21 cellular contexts compared by ENCODE assay signal in genomic region chr17:11874756-11875155, GRCh38.
DNase-seq lines count a peak whose midpoint lies in the region; ATAC-seq and TF ChIP-seq lines count a peak whose summit lies in the region.
"Had no signal": no experiment of that assay in that cellular context is flagged by ENCODE, and none has a peak within 500 bp of the region (broad histone marks: within the 10 kb centered on the region; RNA-seq: fewer than 3 reads in every experiment).

No MANE protein-coding gene starts in this region.

- no peak for ATAC-seq in lower lobe of right lung
- ATAC-seq: A549 had no signal

- intact Hi-C loops in lower lobe of right lung (cut with DNase I), result no loop called here

- H3K36me3 ChIP-seq in lower lobe of right lung, result no peaks in the 10 kb centered on the region
- H3K36me3 ChIP-seq: BE2C, BLaER1 had no signal

- H3K4me3 Mint-ChIP-seq in neural crest cell, result no peak overlapping the region
- H3K4me3 Mint-ChIP-seq: CD14-positive monocyte; CD4-positive, alpha-beta memory T cell; CD4-positive, CD25-positive, alpha-beta regulatory T cell had no signal

- peak; percentile 45 for DNase-seq in Daoy (ENCODE audit: low read depth)
- peak; percentile 4 for DNase-seq in kidney tubule cell (ENCODE audit: low spot score)
- DNase-seq in neural crest cell (ENCODE audit: low read depth, low spot score), result no peak
- no peak for DNase-seq in AG08395 (ENCODE audit: low spot score)
- DNase-seq in lower lobe of right lung, result no peak
- DNase-seq: BE2C; C1 segment of cervical spinal cord; CD4-positive, alpha-beta memory T cell; CD4-positive, CD25-positive, alpha-beta regulatory T cell; CD8-positive, alpha-beta memory T cell; COR-L47; DMS 273 treated with DMSO at 0.1 percent for 48 hours; DMS153; DMS53; DMS79; DND-41; GF-D8 had no signal

- H3K36me3 Mint-ChIP-seq in neural crest cell (ENCODE audit: low read depth), result peaks cover 12% of the 10 kb centered on the region
- H3K36me3 Mint-ChIP-seq: CD14-positive monocyte; CD4-positive, alpha-beta memory T cell; CD4-positive, CD25-positive, alpha-beta regulatory T cell; CD8-positive, alpha-beta memory T cell had no signal

- peak overlapping the region; percentile 17 for H3K27ac Mint-ChIP-seq in neural crest cell (ENCODE audit: unreplicated experiment)
- H3K27ac Mint-ChIP-seq: CD14-positive monocyte; CD4-positive, alpha-beta memory T cell; CD4-positive, CD25-positive, alpha-beta regulatory T cell; CD8-positive, alpha-beta memory T cell had no signal

- no peak overlapping the region for H3K27ac ChIP-seq in lower lobe of right lung
- H3K27ac ChIP-seq: 22Rv1, A549, BLaER1 had no signal

- TF ChIP-seq CTCF in neural crest cell (conservative IDR thresholded peaks at IDR 0.05), result no peak
- no peak for TF ChIP-seq CTCF in lower lobe of right lung (IDR thresholded peaks at IDR 0.05)

- H3K9me3 ChIP-seq in lower lobe of right lung, result peaks cover 5% of the 10 kb centered on the region
- H3K9me3 ChIP-seq: BE2C, BLaER1 had no signal

- H3K9me3 Mint-ChIP-seq in neural crest cell, result peaks cover 6% of the 10 kb centered on the region
- H3K9me3 Mint-ChIP-seq: CD8-positive, alpha-beta memory T cell had no signal

- no peaks in the 10 kb centered on the region for H3K4me1 ChIP-seq in lower lobe of right lung
- H3K4me1 ChIP-seq: A549, BE2C, BLaER1 had no signal

- H3K27me3 Mint-ChIP-seq in neural crest cell (ENCODE audit: low read depth), result no peaks in the 10 kb centered on the region
- H3K27me3 Mint-ChIP-seq: CD4-positive, CD25-positive, alpha-beta regulatory T cell had no signal

- H3K4me1 Mint-ChIP-seq in neural crest cell, result peaks cover 12% of the 10 kb centered on the region
- H3K4me1 Mint-ChIP-seq: CD14-positive monocyte; CD4-positive, alpha-beta memory T cell; CD4-positive, CD25-positive, alpha-beta regulatory T cell; CD8-positive, alpha-beta memory T cell had no signal

- no peak overlapping the region for H3K4me3 ChIP-seq in lower lobe of right lung
- H3K4me3 ChIP-seq: A549, BLaER1 had no signal

- no peaks in the 10 kb centered on the region for H3K27me3 ChIP-seq in lower lobe of right lung (ENCODE audit: low read depth)
- H3K27me3 ChIP-seq: BE2C, BLaER1 had no signal

Comparison
In these comparisons a context has a peak if more than half of its experiments do, and no peak if none do; other contexts are left out.
1. DNase-seq: peak in Daoy (single experiment) and kidney tubule cell (single experiment); none in neural crest cell (single experiment), AG08395 (single experiment) and lower lobe of right lung (single experiment).